In genomic region chr22:44473166-44473565, GRCh38 we compare ENCODE assay signal across 31 cellular contexts.
"Had no signal": no experiment of that assay in that cellular context is flagged by ENCODE, and none has a peak within 500 bp of the region (broad histone marks: within the 10 kb centered on the region; RNA-seq: fewer than 3 reads in every experiment).

No MANE protein-coding gene starts in this region.

- H3K9me3 ChIP-seq: SK-N-SH had no signal

- H3K36me3 ChIP-seq: brain microvascular endothelial cell, MG63, Peyer's patch, SJSA1 had no signal

- H3K4me3 ChIP-seq: MG63, Peyer's patch, SJSA1 had no signal

- ATAC-seq: activated T-cell treated with anti-CD3 and anti-CD28 coated beads, Interleukin-2, amount 50 U/mL, for 4 hours; activated T-helper 17 cell treated with anti-CD3 and anti-CD28 coated beads, Interleukin-2, amount 50 U/mL, for 72 hours; PC-3 had no signal

- H3K4me1 ChIP-seq: Peyer's patch, SJSA1 had no signal

- DNase-seq: activated CD4-positive, alpha-beta T cell treated with anti-CD3 and anti-CD28 coated beads, Interleukin-2, amount 10 ng/mL, durations not matched to agents 24 days and 14 days; activated CD4-positive, alpha-beta T cell treated with anti-CD3 and anti-CD28 coated beads, Interleukin-2, amount 50 U/mL, for 4 hours; activated CD8-positive, alpha-beta memory T cell treated with anti-CD3 and anti-CD28 coated beads, Interleukin-2, amount 50 U/mL, for 4 hours; activated naive CD4-positive, alpha-beta T cell; activated naive CD4-positive, alpha-beta T cell treated with anti-CD3 and anti-CD28 coated beads, Interleukin-2, amount 50 U/mL, for 16 hours; activated naive CD8-positive, alpha-beta T cell treated with anti-CD3 and anti-CD28 coated beads for 36 hours; activated T-cell treated with anti-CD3 and anti-CD28 coated beads for 4 hours; activated T-cell treated with anti-CD3 and anti-CD28 coated beads, Interleukin-2, amount 50 U/mL, for 4 hours; amniotic stem cell; aorta; brain microvascular endothelial cell; Kasumi-1; KG1; MG63; NCI-H1048; NCI-H1105 treated with DMSO at 0.1 percent for 48 hours; NCI-H1436; NCI-H1694 treated with DMSO at 0.1 percent for 48 hours; NCI-H2029; NCI-H345; NCI-H524 treated with DMSO at 0.1 percent for 48 hours; NK-92 treated with Interleukin-12 subunit alpha and Interleukin-12 subunit beta, amount 100 ng/mL, for 24 hours; PC-3; Peyer's patch; RPMI8226; SHP77 treated with DMSO at 0.1 percent for 48 hours; SK-N-SH had no signal

- H3K27ac ChIP-seq: brain microvascular endothelial cell, Peyer's patch, SJSA1 had no signal

- H3K4me1 Mint-ChIP-seq: activated CD4-positive, alpha-beta T cell treated with anti-CD3 and anti-CD28 coated beads, Interleukin-2, amount 10 ng/mL, durations not matched to agents 24 days and 14 days; activated T-helper 17 cell treated with anti-CD3 and anti-CD28 coated beads, Interleukin-2, amount 50 U/mL, for 72 hours had no signal

- H3K27me3 ChIP-seq: brain microvascular endothelial cell, MG63, Peyer's patch had no signal

- H3K27me3 Mint-ChIP-seq: activated T-helper 17 cell treated with anti-CD3 and anti-CD28 coated beads, Interleukin-2, amount 50 U/mL, for 72 hours had no signal

- H3K4me3 Mint-ChIP-seq: activated CD4-positive, alpha-beta T cell treated with anti-CD3 and anti-CD28 coated beads, Interleukin-2, amount 10 ng/mL, durations not matched to agents 24 days and 14 days; activated naive CD8-positive, alpha-beta T cell treated with anti-CD3 and anti-CD28 coated beads for 36 hours; activated T-cell treated with anti-CD3 and anti-CD28 coated beads, Interleukin-2, amount 50 U/mL, for 4 hours; activated T-helper 17 cell treated with anti-CD3 and anti-CD28 coated beads, Interleukin-2, amount 50 U/mL, for 72 hours; T-helper 1 cell treated with Interleukin-12 subunit alpha and Interleukin-12 subunit beta and Interleukin-4 antibody, amounts not matched to agents 30 μg/mL and 1 μg/mL, for 36 hours; T-helper 2 cell treated with Interferon-gamma antibody and Interleukin-4, amounts not matched to agents 5 μg/mL and 100 μg/mL, for 36 hours had no signal

- H3K27ac Mint-ChIP-seq: activated CD4-positive, alpha-beta T cell treated with anti-CD3 and anti-CD28 coated beads, Interleukin-2, amount 10 ng/mL, durations not matched to agents 24 days and 14 days; activated naive CD8-positive, alpha-beta T cell treated with anti-CD3 and anti-CD28 coated beads for 36 hours; activated T-helper 17 cell treated with anti-CD3 and anti-CD28 coated beads, Interleukin-2, amount 50 U/mL, for 72 hours; T-helper 1 cell treated with Interleukin-12 subunit alpha and Interleukin-12 subunit beta and Interleukin-4 antibody, amounts not matched to agents 30 μg/mL and 1 μg/mL, for 36 hours; T-helper 2 cell treated with Interferon-gamma antibody and Interleukin-4, amounts not matched to agents 5 μg/mL and 100 μg/mL, for 36 hours had no signal
